ENCODE assay signal across 27 cellular contexts in genomic region chr20:44006126-44006525, GRCh38.
"Had no signal": no experiment of that assay in that cellular context is flagged by ENCODE, and none has a peak within 500 bp of the region (broad histone marks: within the 10 kb centered on the region; RNA-seq: fewer than 3 reads in every experiment).

No MANE protein-coding gene starts in this region.

- FAIRE-seq: astrocyte, bronchial epithelial cell, colon, frontal cortex had no signal

- H3K27me3 ChIP-seq: brain microvascular endothelial cell had no signal

- H3K27ac Mint-ChIP-seq: activated CD4-positive, alpha-beta memory T cell treated with anti-CD3 and anti-CD28 coated beads for 36 hours; activated CD4-positive, alpha-beta T cell treated with anti-CD3 and anti-CD28 coated beads for 36 hours; activated CD4-positive, alpha-beta T cell treated with anti-CD3 and anti-CD28 coated beads, Interleukin-2, amount 10 ng/mL, durations not matched to agents 24 days and 14 days; activated CD8-positive, alpha-beta T cell treated with anti-CD3 and anti-CD28 coated beads, Interleukin-2, amount 10 ng/mL, durations not matched to agents 7 days and 5 days; activated naive CD8-positive, alpha-beta T cell; activated T-helper 17 cell treated with anti-CD3 and anti-CD28 coated beads, Interleukin-2, amount 50 U/mL, for 72 hours; T-helper 17 cell had no signal

- H3K27ac ChIP-seq: brain microvascular endothelial cell had no signal

- H3K4me3 Mint-ChIP-seq: activated CD4-positive, alpha-beta memory T cell treated with anti-CD3 and anti-CD28 coated beads for 36 hours; activated CD4-positive, alpha-beta T cell treated with anti-CD3 and anti-CD28 coated beads for 36 hours; activated CD4-positive, alpha-beta T cell treated with anti-CD3 and anti-CD28 coated beads, Interleukin-2, amount 10 ng/mL, durations not matched to agents 24 days and 14 days; activated CD8-positive, alpha-beta T cell treated with anti-CD3 and anti-CD28 coated beads, Interleukin-2, amount 10 ng/mL, durations not matched to agents 7 days and 5 days; activated naive CD8-positive, alpha-beta T cell; activated T-helper 17 cell treated with anti-CD3 and anti-CD28 coated beads, Interleukin-2, amount 50 U/mL, for 72 hours; central memory CD8-positive, alpha-beta T cell; T-helper 17 cell had no signal

- H3K36me3 Mint-ChIP-seq: activated CD4-positive, alpha-beta memory T cell treated with anti-CD3 and anti-CD28 coated beads for 36 hours; activated naive CD8-positive, alpha-beta T cell had no signal

- DNase-seq: activated CD4-positive, alpha-beta memory T cell treated with anti-CD3 and anti-CD28 coated beads for 36 hours; activated CD4-positive, alpha-beta T cell treated with anti-CD3 and anti-CD28 coated beads for 36 hours; activated CD4-positive, alpha-beta T cell treated with anti-CD3 and anti-CD28 coated beads, Interleukin-2, amount 10 ng/mL, durations not matched to agents 24 days and 14 days; activated CD4-positive, CD25-positive, alpha-beta regulatory T cell; activated CD4-positive, CD25-positive, alpha-beta regulatory T cell treated with anti-CD3 and anti-CD28 coated beads, Interleukin-2, amount 50 U/mL, for 72 hours; activated CD8-positive, alpha-beta T cell treated with anti-CD3 and anti-CD28 coated beads, Interleukin-2, amount 10 ng/mL, durations not matched to agents 7 days and 5 days; activated effector memory CD4-positive, alpha-beta T cell treated with Interleukin-2 at 50 U/mL for 16 hours; activated gamma-delta T cell treated with Interleukin-2 at 50 U/mL for 16 hours; activated naive CD4-positive, alpha-beta T cell treated with anti-CD3 and anti-CD28 coated beads, Interleukin-2, amount 50 U/mL, for 16 hours; activated naive CD4-positive, alpha-beta T cell treated with Interleukin-2 at 50 U/mL for 16 hours; amniotic stem cell; anterior cingulate cortex; brain microvascular endothelial cell; cortex of kidney; dermis blood vessel endothelial cell; effector CD8-positive, alpha-beta T cell; foreskin fibroblast; T-helper 1 cell; T-helper 17 cell had no signal

- H3K36me3 ChIP-seq: brain microvascular endothelial cell had no signal

- ATAC-seq: activated CD4-positive, alpha-beta T cell treated with anti-CD3 and anti-CD28 coated beads for 36 hours; activated CD8-positive, alpha-beta T cell treated with anti-CD3 and anti-CD28 coated beads, Interleukin-2, amount 10 ng/mL, durations not matched to agents 7 days and 5 days; activated T-helper 17 cell treated with anti-CD3 and anti-CD28 coated beads, Interleukin-2, amount 50 U/mL, for 72 hours; esophagus mucosa; T-helper 17 cell had no signal

- H3K9me3 Mint-ChIP-seq: activated CD4-positive, alpha-beta memory T cell treated with anti-CD3 and anti-CD28 coated beads for 36 hours; activated CD4-positive, alpha-beta T cell treated with anti-CD3 and anti-CD28 coated beads, Interleukin-2, amount 10 ng/mL, durations not matched to agents 24 days and 14 days; activated T-helper 17 cell treated with anti-CD3 and anti-CD28 coated beads, Interleukin-2, amount 50 U/mL, for 72 hours; central memory CD8-positive, alpha-beta T cell had no signal
